1 cellular context compared by ENCODE assay signal in genomic region chr20:4664691-4665360, GRCh38.
TF ChIP-seq lines count a peak whose summit lies in the region.

No MANE protein-coding gene starts in this region.

TF ChIP-seq in WTC11, 78 proteins besides CTCF, POLR2A, EP300 and RAD21 (continued from another document):
- TF ChIP-seq MXD4 (CRISPR knock-in tag; IDR thresholded peaks at IDR 0.05; ENCODE audit: borderline replicate concordance) (no peak), HMGXB4 (CRISPR knock-in tag; IDR thresholded peaks at IDR 0.05) (no peak), ZMAT4 (CRISPR knock-in tag; IDR thresholded peaks at IDR 0.05) (no peak), ZNF423 (CRISPR knock-in tag; IDR thresholded peaks at IDR 0.05) (no peak), NR3C1 (CRISPR knock-in tag; conservative IDR thresholded peaks at IDR 0.05; ENCODE audit: low read depth) (no peak), ZNF121 (CRISPR knock-in tag; IDR thresholded peaks at IDR 0.05) (no peak), ZSCAN18 (CRISPR knock-in tag; IDR thresholded peaks at IDR 0.05) (no peak), ATF1 (CRISPR knock-in tag; IDR thresholded peaks at IDR 0.05) (no peak), NFYB (CRISPR knock-in tag; conservative IDR thresholded peaks at IDR 0.05; ENCODE audit: low read depth) (no peak), FOXP1 (CRISPR knock-in tag; IDR thresholded peaks at IDR 0.05; ENCODE audit: borderline replicate concordance) (no peak), AFF4 (CRISPR knock-in tag; IDR thresholded peaks at IDR 0.05; ENCODE audit: borderline replicate concordance) (no peak), AR (CRISPR knock-in tag; IDR thresholded peaks at IDR 0.05) (no peak), CBFB (CRISPR knock-in tag; IDR thresholded peaks at IDR 0.05; ENCODE audit: low read depth) (no peak), NR2C2 (CRISPR knock-in tag; IDR thresholded peaks at IDR 0.05) (no peak), ZNF317 (CRISPR knock-in tag; IDR thresholded peaks at IDR 0.05; ENCODE audit: borderline replicate concordance, low read depth) (no peak), NR1H2 (CRISPR knock-in tag; IDR thresholded peaks at IDR 0.05) (no peak), OVOL2 (CRISPR knock-in tag; IDR thresholded peaks at IDR 0.05; ENCODE audit: borderline replicate concordance) (no peak)
